Comparison of ENCODE assay signal across 26 cellular contexts in genomic region chr3:149188494-149188893, GRCh38. TPM values are rescaled to one million over a fixed set of nuclear protein-coding genes. Genes with fewer than 3 reads are reported as not detected.
DNase-seq lines count a peak whose midpoint lies in the region; ATAC-seq, FAIRE-seq and TF ChIP-seq lines count a peak whose summit lies in the region.
"Had no signal": no experiment of that assay in that cellular context is flagged by ENCODE, and none has a peak within 500 bp of the region (broad histone marks: within the 10 kb centered on the region; RNA-seq: fewer than 3 reads in every experiment).

No MANE protein-coding gene starts in this region.

- TF ChIP-seq RAD21 in HepG2 (CRISPR knock-in tag; IDR thresholded peaks at IDR 0.05): no peak

- H3K79me2 ChIP-seq in HepG2 (ENCODE audit: insufficient read depth, low read length): no peaks in the 10 kb centered on the region

- H3K4me1 ChIP-seq in HepG2 (ENCODE audit: insufficient read depth, low read length) (no peaks in the 10 kb centered on the region), right lobe of liver (no peaks in the 10 kb centered on the region)
- H3K4me1 ChIP-seq: Peyer's patch, sigmoid colon, suprapubic skin, upper lobe of right lung had no signal

- H3K27me3 ChIP-seq in HepG2 (ENCODE audit: control insufficient read depth in 1 of 2, insufficient read depth in 2 of 2, low read length in 2 of 2) (no peaks in the 10 kb centered on the region), right lobe of liver (no peaks in the 10 kb centered on the region), MG63 (no peaks in the 10 kb centered on the region)
- H3K27me3 ChIP-seq: dorsolateral prefrontal cortex, Peyer's patch, sigmoid colon, SJSA1, suprapubic skin, upper lobe of right lung had no signal

- no peak overlapping the region for H3K4me3 ChIP-seq in HepG2 (replicated peaks in 1 of 3; ENCODE audit: insufficient read depth in 1 of 3, low read depth in 2 of 3, low read length in 3 of 3)
- no peak overlapping the region for H3K4me3 ChIP-seq in right lobe of liver
- H3K4me3 ChIP-seq in fibroblast of pulmonary artery (replicated peaks; ENCODE audit: low read depth, low read length): no peak overlapping the region
- H3K4me3 ChIP-seq in MG63: no peak overlapping the region
- H3K4me3 ChIP-seq: dorsolateral prefrontal cortex, K562, Peyer's patch, sigmoid colon, SJSA1, suprapubic skin, upper lobe of right lung had no signal

- TF ChIP-seq EP300 in HepG2 (IDR thresholded peaks at IDR 0.05; ENCODE audit: low read depth in 2 of 2, low read length in 2 of 2) (no peak), HepG2 (CRISPR knock-in tag; IDR thresholded peaks at IDR 0.05; ENCODE audit: borderline replicate concordance) (no peak)

- WGBS in HepG2 (ENCODE audit: low lambda C conversion rate): 96% methylated on average over 2 of the region's 2 CpGs
- WGBS in right lobe of liver (ENCODE audit: insufficient coverage, low coverage, low lambda C conversion rate, missing lambda C conversion rate): 66% methylated on average over 2 of the region's 2 CpGs

- no TSS peak for BruUV-seq in HepG2 (replicated peaks; lab: Mats Ljungman, UMichigan)

- H3K27ac ChIP-seq in HepG2 (ENCODE audit: extremely low read length, insufficient read depth, low read length): no peak overlapping the region
- no peak overlapping the region for H3K27ac ChIP-seq in right lobe of liver
- H3K27ac ChIP-seq: dorsolateral prefrontal cortex, Peyer's patch, sigmoid colon, SJSA1, suprapubic skin, upper lobe of right lung had no signal

- H3K36me3 ChIP-seq in HepG2 (replicated peaks in 1 of 2; ENCODE audit: control insufficient read depth in 1 of 2, insufficient read depth in 2 of 2, low read length in 2 of 2) (peaks cover 9 to 60% of the 10 kb centered on the region in 2 experiments), right lobe of liver (peaks cover 0 to 76% (median 32%) of the 10 kb centered on the region in 4 donors), MG63 (no peaks in the 10 kb centered on the region)
- H3K36me3 ChIP-seq: Peyer's patch, sigmoid colon, SJSA1, suprapubic skin, upper lobe of right lung had no signal

- no peak for FAIRE-seq in HepG2 (lab: Jason Lieb, UNC)
- FAIRE-seq: endothelial cell of umbilical vein, K562 had no signal

- POLR2A ChIA-PET in HepG2 (lab: Yijun Ruan, JAX): no interaction called here

- no peak for DNase-seq in HepG2 (ENCODE audit: low spot score)
- DNase-seq in right lobe of liver: no peak
- DNase-seq in NCI-H2171 treated with DMSO at 0.1 percent for 48 hours (lab: John Stamatoyannopoulos, UW): peak; percentile 62
- peak; percentile 24 for DNase-seq in fibroblast of pulmonary artery (ENCODE audit: low read depth)
- no peak for DNase-seq in OCI-M2 (lab: John Stamatoyannopoulos, UW; ENCODE audit: unreplicated experiment)
- DNase-seq in islet precursor cell: no peak
- DNase-seq in MG63: no peak
- DNase-seq: activated CD4-positive, CD25-positive, alpha-beta regulatory T cell; activated naive CD4-positive, alpha-beta T cell treated with anti-CD3 and anti-CD28 coated beads for 36 hours; C1 segment of cervical spinal cord; Caco-2; dorsolateral prefrontal cortex; head of caudate nucleus; Peyer's patch; sigmoid colon; stimulated activated CD4-positive, alpha-beta T cell treated with anti-CD3 and anti-CD28 coated beads, Interleukin-15, amount 100 ng/mL, for 24 hours; stimulated activated naive B cell treated with anti-CD40 and anti-IgM and Interleukin-4, amounts not matched to agents 10 μg/mL and 1 μg/mL and 100 μg/mL, for 72 hours; T-cell; upper lobe of right lung had no signal

- TF ChIP-seq POLR2A in HepG2 (IDR thresholded peaks at IDR 0.05; ENCODE audit: insufficient read depth in 1 of 2, low read depth in 2 of 2, low read length in 2 of 2) (no peak), right lobe of liver (IDR thresholded peaks at IDR 0.05) (no peak)

- no peaks in the 10 kb centered on the region for H3K9me3 ChIP-seq in HepG2 (ENCODE audit: low read length)
- H3K9me3 ChIP-seq in right lobe of liver: no peaks in the 10 kb centered on the region
- no peaks in the 10 kb centered on the region for H3K9me3 ChIP-seq in MG63
- H3K9me3 ChIP-seq: Caco-2, Peyer's patch, sigmoid colon, SJSA1, suprapubic skin, upper lobe of right lung had no signal

- ATAC-seq in HepG2 (no peak), right lobe of liver (no peak)
- ATAC-seq: K562; stimulated activated naive B cell treated with anti-CD40 and anti-IgM and Interleukin-4, amounts not matched to agents 10 μg/mL and 1 μg/mL and 100 μg/mL, for 72 hours; T-cell; upper lobe of right lung had no signal

- TF ChIP-seq CTCF in HepG2 (CRISPR knock-in tag; IDR thresholded peaks at IDR 0.05) (no peak), right lobe of liver (IDR thresholded peaks at IDR 0.05) (no peak), fibroblast of pulmonary artery (IDR thresholded peaks at IDR 0.05; ENCODE audit: low read length, missing control alignments) (no peak)

- H3K4me2 ChIP-seq in HepG2 (ENCODE audit: low read depth, low read length): no peak overlapping the region

- H2AFZ ChIP-seq in HepG2 (ENCODE audit: low read length): no peak overlapping the region

- CTCF ChIA-PET in HepG2 (lab: Yijun Ruan, JAX; ENCODE audit: low intra/inter-chr PET ratio, low total read pairs): no interaction called here

- intact Hi-C loops in HepG2 (cut with micrococcal nuclease; ENCODE audit: unreplicated experiment) (no loop called here), right lobe of liver (cut with DNase I) (no loop called here)

- no peaks in the 10 kb centered on the region for H4K20me1 ChIP-seq in HepG2 (ENCODE audit: insufficient read depth, low read length)

- in situ Hi-C loops in HepG2 (cut with HindIII; ENCODE audit: extremely low pct_ligation_motif_present, low pct_unique_long_range_greater_than_20kb): no loop called here

- H3K9ac ChIP-seq in HepG2 (ENCODE audit: insufficient read depth, low read depth, low read length): no peak overlapping the region

TF ChIP-seq in HepG2, 621 proteins besides CTCF, POLR2A, EP300 and RAD21 (continues in another document):
- TF ChIP-seq HNRNPUL1 (IDR thresholded peaks at IDR 0.05; ENCODE audit: low read depth, low read length): no peak

RNA-seq across cellular contexts. Expression of gene CP, which starts 33.1 kb away (rescaled TPM):
- total RNA-seq in HepG2 (2016; rRNA removed; fragmentation: Illumina TruSeq; extraction: Trizol) (21.1 and 42.6 TPM in 2 replicates), right lobe of liver (1,000 to 10,000 TPM; 1,086 to 3,257 (median 1,852) TPM)
- 2.7 and 3.7 TPM in 2 replicates for total RNA-seq in HepG2 (2016; cell fraction: cytosol; rRNA removed; fragmentation: Illumina TruSeq; extraction: Trizol; ENCODE audit: low read depth)
- 18.7 and 40.2 TPM in 2 replicates for total RNA-seq in HepG2 (2016; cell fraction: insoluble cytoplasmic fraction; rRNA removed; fragmentation: Illumina TruSeq; extraction: Trizol)
- total RNA-seq in HepG2 (2016; cell fraction: membrane; rRNA removed; fragmentation: Illumina TruSeq; extraction: Trizol): 4.1 and 6.2 TPM in 2 replicates
- total RNA-seq in HepG2 (2016; cell fraction: nucleus; rRNA removed; fragmentation: Illumina TruSeq; extraction: Trizol): 45.7 and 53.7 TPM in 2 replicates
- 789 and 863 TPM in 2 replicates for polyA plus RNA-seq in HepG2 (2011; rRNA removed)
- 278 and 600 TPM in 2 replicates for polyA plus RNA-seq in HepG2 (2011; cell fraction: cytosol; rRNA removed)
- polyA plus RNA-seq in HepG2 (2011; cell fraction: nucleus; rRNA removed): 526 and 705 TPM in 2 replicates
- 608 and 681 TPM in 2 replicates for polyA plus RNA-seq in HepG2 (2012)
- polyA plus RNA-seq in HepG2 (2016; cell fraction: cytosol; fragmentation: Illumina TruSeq; extraction: Trizol; ENCODE audit: low read depth): 1.5 and 2.7 TPM in 2 replicates
- 11.2 and 15.8 TPM in 2 replicates for polyA plus RNA-seq in HepG2 (2016; cell fraction: insoluble cytoplasmic fraction; fragmentation: Illumina TruSeq; extraction: Trizol; ENCODE audit: low read depth)
- polyA plus RNA-seq in HepG2 (2016; cell fraction: membrane; fragmentation: Illumina TruSeq; extraction: Trizol; ENCODE audit: low read depth): 2.8 and 3.1 TPM in 2 replicates
- polyA plus RNA-seq in HepG2 (2016; cell fraction: nucleus; fragmentation: Illumina TruSeq; extraction: Trizol; ENCODE audit: insufficient read depth, low read depth): 53.4 and 55.4 TPM in 2 replicates
- polyA minus RNA-seq in HepG2 (2011; rRNA and poly(A)+ RNA removed; ENCODE audit: low replicate concordance): 0.56 and 444 TPM in 2 replicates
- polyA minus RNA-seq in HepG2 (2011; cell fraction: cytosol; rRNA and poly(A)+ RNA removed): 644 and 1,215 TPM in 2 replicates
- polyA minus RNA-seq in HepG2 (2011; cell fraction: nucleus; rRNA and poly(A)+ RNA removed): 1,123 and 1,795 TPM in 2 replicates
- not detected in 2 replicates for total RNA-seq in MG63 (2014; rRNA removed; shearing (Covaris generic); ENCODE audit: low replicate concordance)
- total RNA-seq: activated naive CD4-positive, alpha-beta T cell treated with anti-CD3 and anti-CD28 coated beads for 36 hours; endothelial cell of umbilical vein; fibroblast of villous mesenchyme; MCF 10A; SJSA1 had no signal
- polyA plus RNA-seq: endothelial cell of umbilical vein, neural cell had no signal

RNA-seq across cellular contexts. Expression of gene HPS3, which starts 59.1 kb away (rescaled TPM):
- total RNA-seq in HepG2 (2016; rRNA removed; fragmentation: Illumina TruSeq; extraction: Trizol): 18.9 and 23.6 TPM in 2 replicates
- total RNA-seq in HepG2 (2016; cell fraction: cytosol; rRNA removed; fragmentation: Illumina TruSeq; extraction: Trizol; ENCODE audit: low read depth): 3.7 and 4.1 TPM in 2 replicates
- total RNA-seq in HepG2 (2016; cell fraction: insoluble cytoplasmic fraction; rRNA removed; fragmentation: Illumina TruSeq; extraction: Trizol): 18.6 and 23.4 TPM in 2 replicates
- total RNA-seq in HepG2 (2016; cell fraction: membrane; rRNA removed; fragmentation: Illumina TruSeq; extraction: Trizol): 11.2 and 11.3 TPM in 2 replicates
- total RNA-seq in HepG2 (2016; cell fraction: nucleus; rRNA removed; fragmentation: Illumina TruSeq; extraction: Trizol): 12.3 and 14.7 TPM in 2 replicates
- polyA plus RNA-seq in HepG2 (2011; rRNA removed): 8.7 and 9.5 TPM in 2 replicates
- polyA plus RNA-seq in HepG2 (2011; cell fraction: cytosol; rRNA removed): 6.2 and 7.7 TPM in 2 replicates
- 8.2 and 10.9 TPM in 2 replicates for polyA plus RNA-seq in HepG2 (2011; cell fraction: nucleus; rRNA removed)
- polyA plus RNA-seq in HepG2 (2012): 14.4 and 16.1 TPM in 2 replicates
- 4.9 and 5.6 TPM in 2 replicates for polyA plus RNA-seq in HepG2 (2016; cell fraction: cytosol; fragmentation: Illumina TruSeq; extraction: Trizol; ENCODE audit: low read depth)
- 22.4 and 24.1 TPM in 2 replicates for polyA plus RNA-seq in HepG2 (2016; cell fraction: insoluble cytoplasmic fraction; fragmentation: Illumina TruSeq; extraction: Trizol; ENCODE audit: low read depth)
- polyA plus RNA-seq in HepG2 (2016; cell fraction: membrane; fragmentation: Illumina TruSeq; extraction: Trizol; ENCODE audit: low read depth): 5.6 and 8.1 TPM in 2 replicates
- 17.3 and 20.8 TPM in 2 replicates for polyA plus RNA-seq in HepG2 (2016; cell fraction: nucleus; fragmentation: Illumina TruSeq; extraction: Trizol; ENCODE audit: insufficient read depth, low read depth)
- 9.6 and 24.5 TPM in 2 replicates for polyA minus RNA-seq in HepG2 (2011; rRNA and poly(A)+ RNA removed; ENCODE audit: low replicate concordance)
- polyA minus RNA-seq in HepG2 (2011; cell fraction: cytosol; rRNA and poly(A)+ RNA removed): 7.7 and 8.5 TPM in 2 replicates
- 26.1 and 27.8 TPM in 2 replicates for polyA minus RNA-seq in HepG2 (2011; cell fraction: nucleus; rRNA and poly(A)+ RNA removed)
- total RNA-seq in right lobe of liver: 1 to 10 TPM; 4.2 to 8.5 (median 6.3) TPM
- 21.1 and 26.4 TPM in 2 replicates for total RNA-seq in MG63 (2014; rRNA removed; shearing (Covaris generic); ENCODE audit: low replicate concordance)

Comparison
In these comparisons a context has a peak if more than half of its experiments do, and no peak if none do; other contexts are left out.
1. DNase-seq: peak in NCI-H2171 treated with DMSO at 0.1 percent for 48 hours (single experiment) and fibroblast of pulmonary artery (single experiment); none in HepG2 (single experiment), right lobe of liver (0 of 3), OCI-M2 (single experiment), islet precursor cell (single experiment) and MG63 (single experiment).